26 cellular contexts compared by ENCODE assay signal in the genomic region with DNA sequence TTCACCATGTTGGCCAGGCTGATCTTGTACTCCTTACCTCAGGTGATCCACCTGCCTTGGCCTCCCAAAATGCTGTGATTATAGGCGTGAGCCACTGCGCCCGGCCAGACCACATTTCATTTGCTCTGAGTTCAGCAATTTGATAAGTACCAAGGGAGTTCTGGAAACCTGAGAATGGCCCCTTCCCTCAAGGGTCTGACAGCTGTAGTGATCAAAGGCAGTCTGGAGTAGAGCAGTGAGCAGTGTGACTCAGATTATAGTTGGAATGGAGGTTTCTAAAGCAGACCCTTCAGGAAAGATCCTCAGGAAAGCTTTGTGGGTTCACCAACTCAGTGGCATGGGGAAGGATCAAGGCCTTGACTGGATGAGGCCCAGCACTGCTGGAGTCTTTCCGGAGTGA. TPM values are rescaled to one million over a fixed set of nuclear protein-coding genes. Genes with fewer than 3 reads are reported as not detected.
"Had no signal": no experiment of that assay in that cellular context is flagged by ENCODE, and none has a peak within 500 bp of the region (broad histone marks: within the 10 kb centered on the region; RNA-seq: fewer than 3 reads in every experiment).

No MANE protein-coding gene starts in this region.

- H3K9me3 Mint-ChIP-seq: activated B cell treated with CpG ODN at 0.5 μM for 24 hours; activated CD4-positive, alpha-beta memory T cell treated with anti-CD3 and anti-CD28 coated beads, Interleukin-2, amount 10 ng/mL, durations not matched to agents 7 days and 5 days; activated naive CD4-positive, alpha-beta T cell treated with anti-CD3 and anti-CD28 coated beads, Interleukin-2, amount 10 ng/mL, durations not matched to agents 7 days and 5 days; activated naive CD8-positive, alpha-beta T cell treated with anti-CD3 and anti-CD28 coated beads, Interleukin-2, amount 50 U/mL, for 24 hours; dendritic cell treated with granulocyte-macrophage colony-stimulating factor and Interleukin-4, amounts not matched to agents 40 ng/mL and 50 ng/mL, for 4 days; naive thymus-derived CD8-positive, alpha-beta T cell had no signal

- DNase-seq: activated B cell treated with CpG ODN at 0.5 μM for 24 hours; activated CD4-positive, alpha-beta memory T cell treated with anti-CD3 and anti-CD28 coated beads, Interleukin-2, amount 10 ng/mL, durations not matched to agents 7 days and 5 days; activated CD4-positive, alpha-beta T cell treated with anti-CD3 and anti-CD28 coated beads for 36 hours; activated effector memory CD4-positive, alpha-beta T cell treated with Interleukin-2 at 50 U/mL for 16 hours; activated naive CD4-positive, alpha-beta T cell treated with anti-CD3 and anti-CD28 coated beads, Interleukin-2, amount 10 ng/mL, durations not matched to agents 7 days and 5 days; activated naive CD8-positive, alpha-beta T cell treated with anti-CD3 and anti-CD28 coated beads, Interleukin-2, amount 50 U/mL, for 24 hours; activated T-cell treated with anti-CD3 and anti-CD28 coated beads, Interleukin-2, amount 50 U/mL, for 1 hour; body of pancreas; caudate nucleus; effector CD4-positive, alpha-beta T cell; foreskin melanocyte; glutamatergic neuron; hippocampal formation; kidney glomerular epithelial cell; left ventricle myocardium inferior; naive thymus-derived CD8-positive, alpha-beta T cell; stimulated activated CD4-positive, alpha-beta T cell treated with anti-CD3 and anti-CD28 coated beads, Interleukin-4, amount 100 ng/mL, for 24 hours; stomach; SW 1271; T-helper 17 cell; transverse colon had no signal

- ATAC-seq: activated CD4-positive, alpha-beta T cell treated with anti-CD3 and anti-CD28 coated beads for 36 hours; activated naive CD8-positive, alpha-beta T cell treated with anti-CD3 and anti-CD28 coated beads, Interleukin-2, amount 50 U/mL, for 24 hours; body of pancreas; naive thymus-derived CD8-positive, alpha-beta T cell; T-helper 17 cell had no signal

- H3K36me3 ChIP-seq: transverse colon, vagina had no signal

- H3K4me3 ChIP-seq: body of pancreas, left ventricle myocardium inferior, stomach, suprapubic skin, transverse colon, vagina had no signal

- H3K9me3 ChIP-seq: body of pancreas, left ventricle myocardium inferior, stomach, suprapubic skin, transverse colon, vagina had no signal

- H3K27ac Mint-ChIP-seq: activated B cell treated with CpG ODN at 0.5 μM for 24 hours; activated CD4-positive, alpha-beta memory T cell treated with anti-CD3 and anti-CD28 coated beads, Interleukin-2, amount 10 ng/mL, durations not matched to agents 7 days and 5 days; activated CD4-positive, alpha-beta T cell treated with anti-CD3 and anti-CD28 coated beads for 36 hours; activated naive CD4-positive, alpha-beta T cell treated with anti-CD3 and anti-CD28 coated beads, Interleukin-2, amount 10 ng/mL, durations not matched to agents 7 days and 5 days; activated naive CD8-positive, alpha-beta T cell treated with anti-CD3 and anti-CD28 coated beads, Interleukin-2, amount 50 U/mL, for 24 hours; dendritic cell treated with granulocyte-macrophage colony-stimulating factor and Interleukin-4, amounts not matched to agents 40 ng/mL and 50 ng/mL, for 4 days; progenitor cell of endocrine pancreas; T-helper 17 cell had no signal

- H3K27ac ChIP-seq: body of pancreas, left ventricle myocardium inferior, stomach, suprapubic skin, transverse colon, vagina had no signal

- H3K27me3 ChIP-seq: body of pancreas, stomach, suprapubic skin, transverse colon, vagina had no signal

RNA-seq across cellular contexts. Expression of a gene that starts 15.5 kb away (rescaled TPM):
- total RNA-seq: activated CD4-positive, alpha-beta T cell treated with anti-CD3 and anti-CD28 coated beads for 36 hours; body of pancreas; lung microvascular endothelial cell; progenitor cell of endocrine pancreas; stomach; vagina had no signal
- polyA plus RNA-seq: naive thymus-derived CD8-positive, alpha-beta T cell had no signal
